13 cellular contexts compared by ENCODE assay signal in genomic region chr3:159982442-159982841, GRCh38. TPM values are rescaled to one million over a fixed set of nuclear protein-coding genes. Genes with fewer than 3 reads are reported as not detected.
"Had no signal": no experiment of that assay in that cellular context is flagged by ENCODE, and none has a peak within 500 bp of the region (broad histone marks: within the 10 kb centered on the region; RNA-seq: fewer than 3 reads in every experiment).

No MANE protein-coding gene starts in this region.

- H3K27me3 ChIP-seq: neutrophil had no signal

- H3K9me3 Mint-ChIP-seq: activated CD4-positive, alpha-beta T cell treated with anti-CD3 and anti-CD28 coated beads, Interleukin-2, amount 10 ng/mL, durations not matched to agents 7 days and 5 days; activated naive CD8-positive, alpha-beta T cell treated with anti-CD3 and anti-CD28 coated beads for 36 hours; activated T-helper 1 cell treated with anti-CD3 and anti-CD28 coated beads, Interleukin-12 subunit alpha, Interleukin-12 subunit beta, Interleukin-2, Interleukin-4 antibody, amounts not matched to agents 30 ng/mL and 10 ng/mL and 1 ng/mL, durations not matched to agents 14 hours and 24 hours and 36 hours; naive thymus-derived CD4-positive, alpha-beta T cell had no signal

- H3K4me3 Mint-ChIP-seq: activated CD4-positive, alpha-beta T cell treated with anti-CD3 and anti-CD28 coated beads, Interleukin-2, amount 10 ng/mL, durations not matched to agents 7 days and 5 days; activated naive CD8-positive, alpha-beta T cell treated with anti-CD3 and anti-CD28 coated beads for 36 hours; activated T-helper 1 cell treated with anti-CD3 and anti-CD28 coated beads, Interleukin-12 subunit alpha, Interleukin-12 subunit beta, Interleukin-2, Interleukin-4 antibody, amounts not matched to agents 30 ng/mL and 10 ng/mL and 1 ng/mL, durations not matched to agents 14 hours and 24 hours and 36 hours; naive thymus-derived CD4-positive, alpha-beta T cell; stimulated activated memory B cell treated with anti-CD40 and anti-IgM and Interleukin-4, amounts not matched to agents 10 μg/mL and 1 μg/mL and 100 μg/mL, for 72 hours had no signal

- H3K9me3 ChIP-seq: neutrophil had no signal

- ATAC-seq: naive thymus-derived CD4-positive, alpha-beta T cell; stimulated activated memory B cell treated with anti-CD40 and anti-IgM and Interleukin-4, amounts not matched to agents 10 μg/mL and 1 μg/mL and 100 μg/mL, for 72 hours had no signal

- H3K36me3 Mint-ChIP-seq: activated naive CD8-positive, alpha-beta T cell treated with anti-CD3 and anti-CD28 coated beads for 36 hours; naive thymus-derived CD4-positive, alpha-beta T cell; stimulated activated memory B cell treated with anti-CD40 and anti-IgM and Interleukin-4, amounts not matched to agents 10 μg/mL and 1 μg/mL and 100 μg/mL, for 72 hours had no signal

- DNase-seq: activated CD4-positive, alpha-beta T cell treated with anti-CD3 and anti-CD28 coated beads, Interleukin-2, amount 10 ng/mL, durations not matched to agents 7 days and 5 days; activated CD4-positive, CD25-positive, alpha-beta regulatory T cell; activated naive CD8-positive, alpha-beta T cell treated with anti-CD3 and anti-CD28 coated beads for 36 hours; amygdala; erythroblast; islet precursor cell; naive thymus-derived CD4-positive, alpha-beta T cell; T-helper 2 cell had no signal

- H3K27ac Mint-ChIP-seq: activated CD4-positive, alpha-beta T cell treated with anti-CD3 and anti-CD28 coated beads, Interleukin-2, amount 10 ng/mL, durations not matched to agents 7 days and 5 days; activated naive CD8-positive, alpha-beta T cell treated with anti-CD3 and anti-CD28 coated beads for 36 hours; activated T-helper 1 cell treated with anti-CD3 and anti-CD28 coated beads, Interleukin-12 subunit alpha, Interleukin-12 subunit beta, Interleukin-2, Interleukin-4 antibody, amounts not matched to agents 30 ng/mL and 10 ng/mL and 1 ng/mL, durations not matched to agents 14 hours and 24 hours and 36 hours; naive thymus-derived CD4-positive, alpha-beta T cell; stimulated activated memory B cell treated with anti-CD40 and anti-IgM and Interleukin-4, amounts not matched to agents 10 μg/mL and 1 μg/mL and 100 μg/mL, for 72 hours had no signal

- H3K4me3 ChIP-seq: lung had no signal

- H3K27ac ChIP-seq: neutrophil had no signal

- H3K36me3 ChIP-seq: neutrophil had no signal

RNA-seq across cellular contexts. Expression of gene IL12A, which starts 6.2 kb away (rescaled TPM):
- total RNA-seq: activated CD8-positive, alpha-beta memory T cell treated with anti-CD3 and anti-CD28 coated beads for 36 hours had no signal
